11 cellular contexts compared by ENCODE assay signal in genomic region chr2:217797170-217797569, GRCh38.
A peak's percentile ranks its signal among the peaks of the same experiment; 100 is the strongest.
DNase-seq lines count a peak whose midpoint lies in the region; ATAC-seq and TF ChIP-seq lines count a peak whose summit lies in the region.
"Had no signal": no experiment of that assay in that cellular context is flagged by ENCODE, and none has a peak within 500 bp of the region (broad histone marks: within the 10 kb centered on the region; RNA-seq: fewer than 3 reads in every experiment).

No MANE protein-coding gene starts in this region.

- DNase-seq in activated naive CD4-positive, alpha-beta T cell treated with anti-CD3 and anti-CD28 coated beads for 36 hours: no peak
- no peak for DNase-seq in activated naive CD4-positive, alpha-beta T cell treated with Interleukin-2 at 50 U/mL for 16 hours
- DNase-seq in esophagus squamous epithelium (lab: John Stamatoyannopoulos, UW) (no peak), upper lobe of right lung (no peak), foreskin fibroblast (no peak), NCI-H128 (lab: John Stamatoyannopoulos, UW; ENCODE audit: unreplicated experiment) (no peak), Peyer's patch (no peak)
- DNase-seq: activated CD4-positive, CD25-positive, alpha-beta regulatory T cell had no signal

- TF ChIP-seq CTCF in esophagus squamous epithelium (IDR thresholded peaks at IDR 0.05) (no peak), nephron (IDR thresholded peaks at IDR 0.05; ENCODE audit: unreplicated experiment in 3 of 3) (no peak), upper lobe of right lung (IDR thresholded peaks at IDR 0.05) (no peak), foreskin fibroblast (IDR thresholded peaks at IDR 0.05; ENCODE audit: low read depth, low read length) (no peak), Peyer's patch (IDR thresholded peaks at IDR 0.05) (no peak)

- H3K4me3 ChIP-seq in esophagus squamous epithelium: no peak overlapping the region
- H3K4me3 ChIP-seq in upper lobe of right lung: no peak overlapping the region
- H3K4me3 ChIP-seq in foreskin fibroblast (ENCODE audit: low read depth in 1 of 2, low read length in 2 of 2): no peak overlapping the region
- no peak overlapping the region for H3K4me3 ChIP-seq in Peyer's patch
- H3K4me3 ChIP-seq: GM12878, SJSA1 had no signal

- no peaks in the 10 kb centered on the region for H3K4me1 Mint-ChIP-seq in activated naive CD4-positive, alpha-beta T cell treated with anti-CD3 and anti-CD28 coated beads for 36 hours (ENCODE audit: low read depth)
- peaks cover 42% of the 10 kb centered on the region for H3K4me1 Mint-ChIP-seq in nephron

- H3K27ac ChIP-seq in esophagus squamous epithelium (peak overlapping the region in 3 of 4 donors; percentile 40 to 56 (median 53)), upper lobe of right lung (peak overlapping the region; percentile 63), Peyer's patch (peak overlapping the region in 1 of 4 donors; percentile 62)
- H3K27ac ChIP-seq: SJSA1 had no signal

- H3K36me3 Mint-ChIP-seq in activated naive CD4-positive, alpha-beta T cell treated with anti-CD3 and anti-CD28 coated beads for 36 hours (ENCODE audit: low read depth): no peaks in the 10 kb centered on the region
- peaks cover 5% of the 10 kb centered on the region for H3K36me3 Mint-ChIP-seq in nephron (ENCODE audit: low read depth)

- no peaks in the 10 kb centered on the region for H3K27me3 Mint-ChIP-seq in activated naive CD4-positive, alpha-beta T cell treated with anti-CD3 and anti-CD28 coated beads for 36 hours (ENCODE audit: low read depth)
- no peaks in the 10 kb centered on the region for H3K27me3 Mint-ChIP-seq in nephron (ENCODE audit: low read depth)

- H3K36me3 ChIP-seq in esophagus squamous epithelium (peaks cover 0 to 22% (median 0%) of the 10 kb centered on the region in 3 donors), upper lobe of right lung (peaks cover 17% of the 10 kb centered on the region), Peyer's patch (no peaks in the 10 kb centered on the region)
- H3K36me3 ChIP-seq: SJSA1 had no signal

- no peak overlapping the region for H3K4me3 Mint-ChIP-seq in activated naive CD4-positive, alpha-beta T cell treated with anti-CD3 and anti-CD28 coated beads for 36 hours
- no peak overlapping the region for H3K4me3 Mint-ChIP-seq in nephron

- H3K9me3 ChIP-seq in esophagus squamous epithelium (no peaks in the 10 kb centered on the region), upper lobe of right lung (no peaks in the 10 kb centered on the region), Peyer's patch (no peaks in the 10 kb centered on the region)
- H3K9me3 ChIP-seq: SJSA1 had no signal

- no peaks in the 10 kb centered on the region for H3K9me3 Mint-ChIP-seq in activated naive CD4-positive, alpha-beta T cell treated with anti-CD3 and anti-CD28 coated beads for 36 hours
- H3K9me3 Mint-ChIP-seq in nephron: no peaks in the 10 kb centered on the region

- WGBS in esophagus squamous epithelium, 2 donors: 36 to 42% methylated on average over 2 to 3 of the region's 3 CpGs

- TF ChIP-seq POLR2A in esophagus squamous epithelium (IDR thresholded peaks at IDR 0.05) (no peak), Peyer's patch (IDR thresholded peaks at IDR 0.05) (no peak)

- intact Hi-C loops in activated naive CD4-positive, alpha-beta T cell treated with anti-CD3 and anti-CD28 coated beads for 36 hours (cut with micrococcal nuclease): no loop called here
- intact Hi-C loops in esophagus squamous epithelium (cut with DNase I) (no loop called here), upper lobe of right lung (cut with DNase I) (no loop called here)

- ATAC-seq in upper lobe of right lung: peak; percentile 13
- ATAC-seq: GM12878 had no signal

- CTCF ChIA-PET in activated naive CD4-positive, alpha-beta T cell treated with anti-CD3 and anti-CD28 coated beads for 36 hours (lab: Charles Lee): interaction anchor here (0.8 to 8.0 kb wide), 4 partner anchors 7 to 196 kb away, joined by 3 to 45 read pairs (median 9); no protein-coding TSS in a partner anchor

- H3K4me1 ChIP-seq in esophagus squamous epithelium: peaks cover 0 to 59% (median 0%) of the 10 kb centered on the region in 3 donors
- peaks cover 16% of the 10 kb centered on the region for H3K4me1 ChIP-seq in upper lobe of right lung
- H3K4me1 ChIP-seq in Peyer's patch: peaks cover 0 to 7% (median 0%) of the 10 kb centered on the region in 4 donors
- H3K4me1 ChIP-seq: SJSA1 had no signal

- peak overlapping the region; percentile 12 for H3K27ac Mint-ChIP-seq in activated naive CD4-positive, alpha-beta T cell treated with anti-CD3 and anti-CD28 coated beads for 36 hours
- H3K27ac Mint-ChIP-seq in nephron: peak overlapping the region in 2 of 3 experiments; percentile 36 to 56

- H3K27me3 ChIP-seq in esophagus squamous epithelium: no peaks in the 10 kb centered on the region
- no peaks in the 10 kb centered on the region for H3K27me3 ChIP-seq in upper lobe of right lung
- no peaks in the 10 kb centered on the region for H3K27me3 ChIP-seq in Peyer's patch
- H3K27me3 ChIP-seq: SJSA1 had no signal
